14 cellular contexts compared by ENCODE assay signal in the genomic region with DNA sequence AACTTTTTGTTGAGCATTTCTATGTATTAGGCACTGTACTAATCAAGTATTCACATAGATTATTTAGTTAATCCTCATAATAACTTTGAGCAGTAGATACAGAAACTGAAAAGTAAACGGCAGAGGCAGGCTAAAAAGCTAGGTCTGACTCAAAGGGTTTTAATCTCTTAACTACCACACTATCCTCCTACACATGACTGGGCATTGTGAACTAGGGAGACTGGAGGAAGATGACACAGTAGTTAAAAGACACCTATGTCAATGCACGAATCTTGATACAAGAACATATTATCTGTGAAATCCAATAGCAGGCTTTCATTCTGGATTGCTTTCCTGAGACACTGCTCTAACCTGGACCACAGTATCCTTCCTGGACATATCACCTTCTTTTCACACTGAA. TPM values are rescaled to one million over a fixed set of nuclear protein-coding genes. Genes with fewer than 3 reads are reported as not detected.
A peak's percentile ranks its signal among the peaks of the same experiment; 100 is the strongest.
DNase-seq lines count a peak whose midpoint lies in the region; ATAC-seq and TF ChIP-seq lines count a peak whose summit lies in the region.
"Had no signal": no experiment of that assay in that cellular context is flagged by ENCODE, and none has a peak within 500 bp of the region (broad histone marks: within the 10 kb centered on the region; RNA-seq: fewer than 3 reads in every experiment).

No MANE protein-coding gene starts in this region.

- peaks cover 0 to 5% of the 10 kb centered on the region in 2 donors for H3K36me3 ChIP-seq in aorta (ENCODE audit: control insufficient read depth in 1 of 2, insufficient read depth in 2 of 2, low read length in 1 of 2)

- CTCF ChIA-PET in GM10248 (lab: Yijun Ruan, JAX), result interaction anchor here (1.2 to 2.7 kb wide), 4 partner anchors 9 to 70 kb away, joined by 3 to 15 read pairs (median 5); no protein-coding TSS in a partner anchor

- H3K4me1 Mint-ChIP-seq in central memory CD8-positive, alpha-beta T cell, result peaks cover 30% of the 10 kb centered on the region

- POLR2A ChIA-PET in GM10248 (lab: Yijun Ruan, JAX), result no interaction called here

- H3K4me3 ChIP-seq in aorta (ENCODE audit: low read length in 2 of 2), result no peak overlapping the region
- H3K4me3 ChIP-seq: GM23338 had no signal

- peak; percentile 52 for ATAC-seq in GM19023 (IDR thresholded peaks at IDR 0.05; ENCODE audit: unreplicated experiment)
- ATAC-seq in central memory CD8-positive, alpha-beta T cell (replicated peaks; ENCODE audit: extremely low read depth, poor library complexity, severe bottlenecking), result no peak
- no peak for ATAC-seq in foreskin keratinocyte
- ATAC-seq in aorta (ENCODE audit: low FRiP score), result no peak
- no peak for ATAC-seq in GM21447 (IDR thresholded peaks at IDR 0.05; ENCODE audit: unreplicated experiment)
- ATAC-seq: GM23338, sciatic nerve had no signal

- intact Hi-C loops in aorta (cut with DNase I), result no loop called here

- peak overlapping the region; percentile 16 for H3K27ac Mint-ChIP-seq in central memory CD8-positive, alpha-beta T cell (ENCODE audit: low read depth)
- H3K27ac Mint-ChIP-seq: activated naive CD4-positive, alpha-beta T cell treated with anti-CD3 and anti-CD28 coated beads, Interleukin-2, amount 50 U/mL, for 24 hours; GM23338 had no signal

- H3K4me1 ChIP-seq in foreskin keratinocyte (peaks cover 3% of the 10 kb centered on the region), aorta (ENCODE audit: control insufficient read depth in 1 of 2, insufficient read depth in 2 of 2, low read length in 2 of 2) (no peaks in the 10 kb centered on the region)

- H3K27ac ChIP-seq in foreskin keratinocyte, result no peak overlapping the region
- no peak overlapping the region for H3K27ac ChIP-seq in aorta (ENCODE audit: low read depth in 1 of 2, low read length in 2 of 2)

- no peaks in the 10 kb centered on the region for H3K27me3 Mint-ChIP-seq in central memory CD8-positive, alpha-beta T cell
- H3K27me3 Mint-ChIP-seq: activated naive CD4-positive, alpha-beta T cell treated with anti-CD3 and anti-CD28 coated beads, Interleukin-2, amount 50 U/mL, for 24 hours had no signal

- no peaks in the 10 kb centered on the region for H3K9me3 Mint-ChIP-seq in central memory CD8-positive, alpha-beta T cell
- H3K9me3 Mint-ChIP-seq: GM23338 had no signal

- peaks cover 32% of the 10 kb centered on the region for H3K36me3 Mint-ChIP-seq in central memory CD8-positive, alpha-beta T cell (ENCODE audit: insufficient read depth)

- H3K4me3 Mint-ChIP-seq in central memory CD8-positive, alpha-beta T cell, result no peak overlapping the region
- H3K4me3 Mint-ChIP-seq: activated naive CD4-positive, alpha-beta T cell treated with anti-CD3 and anti-CD28 coated beads, Interleukin-2, amount 50 U/mL, for 24 hours; GM23338 had no signal

- no peaks in the 10 kb centered on the region for H3K27me3 ChIP-seq in foreskin keratinocyte
- no peaks in the 10 kb centered on the region for H3K27me3 ChIP-seq in aorta (ENCODE audit: control insufficient read depth in 1 of 2, insufficient read depth in 2 of 2, low read length in 1 of 2)

- TF ChIP-seq CTCF in GM10248 (IDR thresholded peaks at IDR 0.05; ENCODE audit: control extremely low read depth, extremely low read depth, low read depth, missing control alignments) (no peak), foreskin keratinocyte (conservative IDR thresholded peaks at IDR 0.05) (no peak)

- 82 to 91% methylated on average over 2 of the region's 2 CpGs for WGBS in aorta, 2 donors

- H3K9me3 ChIP-seq in aorta (ENCODE audit: control insufficient read depth, low read length), result no peaks in the 10 kb centered on the region

- DNase-seq in GM10248 (ENCODE audit: extremely low spot score), result peak; percentile 25
- peak in 55 of 76 experiments; percentile 1 to 85 (median 58) for DNase-seq in HUDEP-2 (lab: John Stamatoyannopoulos, UW; ENCODE audit: unreplicated experiment in 76 of 76)
- DNase-seq in central memory CD8-positive, alpha-beta T cell (ENCODE audit: low spot score in 2 of 2), result no peak
- DNase-seq in foreskin keratinocyte, result no peak
- DNase-seq in aorta, result no peak
- DNase-seq in activated CD4-positive, alpha-beta T cell treated with anti-CD3 and anti-CD28 coated beads, Interleukin-2, amount 50 U/mL, for 1 hour, result no peak
- DNase-seq: NCI-H1105; NCI-H526; stimulated activated naive CD4-positive, alpha-beta T cell treated with Interleukin-2 at 50 U/mL for 16 hours had no signal

RNA-seq across cellular contexts. Expression of gene MICU2, which starts 36.3 kb away (rescaled TPM):
- total RNA-seq in foreskin keratinocyte, result 35.1 and 35.4 TPM in 2 replicates
- polyA plus RNA-seq in foreskin keratinocyte, result 23.5 and 26.5 TPM in 2 replicates
- total RNA-seq in aorta, result 10 to 100 TPM; 27.5 to 28.9 TPM
- polyA plus RNA-seq in aorta, result 10 to 100 TPM; 31.5 to 31.9 TPM

Comparison
In these comparisons a context has a peak if more than half of its experiments do, and no peak if none do; other contexts are left out.
1. DNase-seq: peak in GM10248 (single experiment) and HUDEP-2 (55 of 76); none in central memory CD8-positive, alpha-beta T cell (0 of 2), foreskin keratinocyte (0 of 2), aorta (0 of 2) and activated CD4-positive, alpha-beta T cell treated with anti-CD3 and anti-CD28 coated beads, Interleukin-2, amount 50 U/mL, for 1 hour (single experiment).